ENCODE assay signal across 8 cellular contexts in genomic region chr16:28491080-28491969, GRCh38. TPM values are rescaled to one million over a fixed set of nuclear protein-coding genes. Genes with fewer than 3 reads are reported as not detected.
A peak's percentile ranks its signal among the peaks of the same experiment; 100 is the strongest.
DNase-seq lines count a peak whose midpoint lies in the region; ATAC-seq, FAIRE-seq and TF ChIP-seq lines count a peak whose summit lies in the region.

No MANE protein-coding gene starts in this region.

- TF ChIP-seq CTCF in endothelial cell of umbilical vein (IDR thresholded peaks at IDR 0.05; ENCODE audit: extremely low read depth in 1 of 2, insufficient read depth in 1 of 2, low read depth in 1 of 2, low read length in 2 of 2) (peak in 1 of 2 donors; percentile 37), vagina (IDR thresholded peaks at IDR 0.05) (no peak)

- H3K9ac ChIP-seq in endothelial cell of umbilical vein (replicated peaks; ENCODE audit: extremely low read depth, insufficient read depth, low read length) (peak overlapping the region; percentile 88), mucosa of rectum (ENCODE audit: low read depth in 1 of 2, low read length in 2 of 2) (peak overlapping the region; percentile 96 to 97)

- POLR2A ChIA-PET in T-cell (lab: Charles Lee) (interaction anchor here in 1 of 2 donors (0.6 to 0.7 kb wide), 4 partner anchors 21 to 1905 kb away, joined by 5 to 9 read pairs (median 6); no protein-coding TSS in a partner anchor), endothelial cell of umbilical vein (lab: Charles Lee) (interaction anchor here (0.6 to 0.7 kb wide), 4 partner anchors 17 to 447 kb away, joined by 3 to 6 read pairs (median 4); no protein-coding TSS in a partner anchor)

- dilution Hi-C loops in endothelial cell of umbilical vein (cut with MboI; ENCODE audit: extremely low pct_ligation_motif_present, low sequenced_read_pairs), result no loop called here

- FAIRE-seq in endothelial cell of umbilical vein (lab: Jason Lieb, UNC), result peak; percentile 62

- H3K27me3 Mint-ChIP-seq in T-cell, result no peaks in the 10 kb centered on the region

- peaks cover 3% of the 10 kb centered on the region for H3K79me2 ChIP-seq in endothelial cell of umbilical vein (ENCODE audit: control insufficient read depth, insufficient read depth, low read length)

- H3K9me3 ChIP-seq in endothelial cell of umbilical vein (replicated peaks; ENCODE audit: control insufficient read depth, insufficient read depth, low read length), result no peaks in the 10 kb centered on the region
- no peaks in the 10 kb centered on the region for H3K9me3 ChIP-seq in mucosa of rectum (ENCODE audit: control insufficient read depth in 2 of 2, low read length in 2 of 2)
- H3K9me3 ChIP-seq in vagina, result no peaks in the 10 kb centered on the region

- intact Hi-C loops in endothelial cell of umbilical vein (cut with micrococcal nuclease), result no loop called here
- intact Hi-C loops in vagina (cut with DNase I), result loop anchor here (5.0 kb wide), 2 partner anchors 46 to 61 kb away; partner anchors contain the start of genes NUPR1 and SGF29

- H3K9me3 Mint-ChIP-seq in T-cell, result no peaks in the 10 kb centered on the region

- H3K36me3 Mint-ChIP-seq in T-cell, result peaks cover 17% of the 10 kb centered on the region

- H2AFZ ChIP-seq in endothelial cell of umbilical vein (ENCODE audit: low read depth, low read length), result peak overlapping the region; percentile 95

- peak overlapping the region; percentile 73 to 94 (median 81) for H3K4me3 ChIP-seq in endothelial cell of umbilical vein (replicated peaks in 1 of 3; ENCODE audit: insufficient read depth in 1 of 3, low read depth in 1 of 3, low read length in 3 of 3)
- peak overlapping the region; percentile 92 to 94 for H3K4me3 ChIP-seq in mucosa of rectum (ENCODE audit: low read length in 2 of 2)
- H3K4me3 ChIP-seq in vagina, result peak overlapping the region; percentile 85 to 95

- BruUV-seq in endothelial cell of umbilical vein (replicated peaks; lab: Mats Ljungman, UMichigan), result TSS peak; percentile 31

- no peaks in the 10 kb centered on the region for H3K27me3 ChIP-seq in endothelial cell of umbilical vein (ENCODE audit: control insufficient read depth in 2 of 2, insufficient read depth in 2 of 2, low read length in 2 of 2)
- no peaks in the 10 kb centered on the region for H3K27me3 ChIP-seq in mucosa of rectum (ENCODE audit: control insufficient read depth in 2 of 2, insufficient read depth in 2 of 2, low read length in 2 of 2)
- H3K27me3 ChIP-seq in vagina, result no peaks in the 10 kb centered on the region

- TF ChIP-seq POLR2A in endothelial cell of umbilical vein (IDR thresholded peaks at IDR 0.05; ENCODE audit: low read depth, low read length) (no peak), vagina (IDR thresholded peaks at IDR 0.05) (no peak)

- H3K4me3 Mint-ChIP-seq in T-cell, result peak overlapping the region; percentile 94 to 96 (median 95)

- H3K9me1 ChIP-seq in endothelial cell of umbilical vein (replicated peaks; ENCODE audit: control insufficient read depth, extremely low read depth, insufficient read depth, low read length), result no peaks in the 10 kb centered on the region

- H3K4me1 ChIP-seq in endothelial cell of umbilical vein (ENCODE audit: control insufficient read depth, extremely low read depth, insufficient read depth, low read length), result peaks cover 2% of the 10 kb centered on the region
- H3K4me1 ChIP-seq in mucosa of rectum (ENCODE audit: control insufficient read depth in 2 of 2, insufficient read depth in 2 of 2, low read length in 2 of 2), result peaks cover 28 to 30% of the 10 kb centered on the region in 2 donors
- H3K4me1 ChIP-seq in vagina, result peaks cover 22% of the 10 kb centered on the region

- DNase-seq in stimulated activated CD4-positive, alpha-beta T cell treated with anti-CD3 and anti-CD28 coated beads, Interleukin-15, amount 100 ng/mL, for 24 hours, result peak; percentile 32
- DNase-seq in stimulated activated CD4-positive, alpha-beta T cell treated with anti-CD3 and anti-CD28 coated beads, Interleukin-2, amount 100 ng/mL, for 48 hours, result no peak
- DNase-seq in T-cell (peak in 1 of 34 experiments; percentile 25), endothelial cell of umbilical vein (ENCODE audit: low read depth, low spot score) (peak; percentile 33), vagina (ENCODE audit: extremely low spot score in 2 of 2) (peak in 1 of 2 donors; percentile 91), NCI-H526 treated with DMSO at 0.1 percent for 48 hours (lab: John Stamatoyannopoulos, UW) (no peak)

- peak overlapping the region; percentile 84 for H3K4me2 ChIP-seq in endothelial cell of umbilical vein (ENCODE audit: insufficient read depth, low read length)

- H3K27ac ChIP-seq in endothelial cell of umbilical vein (ENCODE audit: insufficient read depth, low read depth, low read length), result peak overlapping the region; percentile 33
- peak overlapping the region; percentile 94 to 95 for H3K27ac ChIP-seq in mucosa of rectum (ENCODE audit: low read depth in 2 of 2, low read length in 2 of 2)
- H3K27ac ChIP-seq in vagina, result peak overlapping the region; percentile 80

- peak overlapping the region; percentile 100 for H3K27ac Mint-ChIP-seq in T-cell

- H3K36me3 ChIP-seq in endothelial cell of umbilical vein (ENCODE audit: control insufficient read depth in 2 of 2, extremely low read depth in 1 of 2, insufficient read depth in 2 of 2, low read length in 2 of 2), result peaks cover under 1 to 9% of the 10 kb centered on the region in 2 experiments
- peaks cover 22 to 23% of the 10 kb centered on the region in 2 donors for H3K36me3 ChIP-seq in mucosa of rectum (ENCODE audit: control insufficient read depth in 2 of 2, insufficient read depth in 2 of 2, low read length in 2 of 2)
- H3K36me3 ChIP-seq in vagina, result peaks cover 0 to 27% of the 10 kb centered on the region in 2 donors

- H3K4me1 Mint-ChIP-seq in T-cell, result peaks cover 63 to 65% (median 63%) of the 10 kb centered on the region in 3 donors

- peak; percentile 6 for ATAC-seq in HG03571 (IDR thresholded peaks at IDR 0.05; ENCODE audit: unreplicated experiment)
- no peak for ATAC-seq in T-cell (replicated peaks in 1 of 4)

- H4K20me1 ChIP-seq in endothelial cell of umbilical vein (replicated peaks; ENCODE audit: control insufficient read depth, extremely low read depth, insufficient read depth, low read length), result no peaks in the 10 kb centered on the region

- CTCF ChIA-PET in T-cell (lab: Charles Lee), result interaction anchor here in 1 of 2 donors (0.6 to 0.7 kb wide), 6 partner anchors 70 to 942 kb away, joined by 3 to 5 read pairs (median 4); partner anchors contain the start of genes GTF3C1, KATNIP and NFATC2IP
- CTCF ChIA-PET in endothelial cell of umbilical vein (lab: Charles Lee), result interaction anchor here (0.7 to 1.0 kb wide), 3 partner anchors 12 to 125 kb away, joined by 4 read pairs; no protein-coding TSS in a partner anchor

RNA-seq across cellular contexts. Expression of gene CLN3, which starts 0.5 kb away (rescaled TPM):
- total RNA-seq in T-cell, result 10 to 100 TPM; 48.4 to 68.6 (median 61.1) TPM
- total RNA-seq in endothelial cell of umbilical vein, result 33.1 and 40.2 TPM in 2 replicates
- polyA plus RNA-seq in endothelial cell of umbilical vein, result 75.7 and 76.1 TPM in 2 replicates
- polyA plus RNA-seq in endothelial cell of umbilical vein (2011; cell fraction: cytosol; rRNA removed), result 30.3 and 36.5 TPM in 2 replicates
- polyA plus RNA-seq in endothelial cell of umbilical vein (2011; cell fraction: nucleus; rRNA removed), result 66.3 and 76.8 TPM in 2 replicates
- 32.5 and 40.5 TPM in 2 replicates for polyA plus RNA-seq in endothelial cell of umbilical vein (2012)
- polyA minus RNA-seq in endothelial cell of umbilical vein, result 47.5 and 47.8 TPM in 2 replicates
- polyA minus RNA-seq in endothelial cell of umbilical vein (2011; cell fraction: cytosol; rRNA and poly(A)+ RNA removed), result 18.7 TPM
- 17.5 and 17.9 TPM in 2 replicates for polyA minus RNA-seq in endothelial cell of umbilical vein (2011; cell fraction: nucleus; rRNA and poly(A)+ RNA removed)
- 22.8 TPM for total RNA-seq in vagina

RNA-seq across cellular contexts. Expression of gene APOBR, which starts 3.1 kb away (rescaled TPM):
- total RNA-seq in T-cell, result 10 to 100 TPM in 3 of 5 donors, 1 to 10 TPM in 2; 6.4 to 16.9 (median 10.3) TPM
- total RNA-seq in endothelial cell of umbilical vein, result not detected in 2 replicates
- polyA plus RNA-seq in endothelial cell of umbilical vein, result not detected in 2 replicates
- 0.03 TPM in 1 of 2 replicates, not detected in the other for polyA plus RNA-seq in endothelial cell of umbilical vein (2011; cell fraction: cytosol; rRNA removed)
- polyA plus RNA-seq in endothelial cell of umbilical vein (2011; cell fraction: nucleus; rRNA removed), result 0.04 TPM in 1 of 2 replicates, not detected in the other
- 0.04 and 0.07 TPM in 2 replicates for polyA plus RNA-seq in endothelial cell of umbilical vein (2012)
- 0.25 TPM in 1 of 2 replicates, not detected in the other for polyA minus RNA-seq in endothelial cell of umbilical vein
- not detected for polyA minus RNA-seq in endothelial cell of umbilical vein (2011; cell fraction: cytosol; rRNA and poly(A)+ RNA removed)
- not detected in 2 replicates for polyA minus RNA-seq in endothelial cell of umbilical vein (2011; cell fraction: nucleus; rRNA and poly(A)+ RNA removed)
- 2.5 TPM for total RNA-seq in vagina

RNA-seq across cellular contexts. Expression of gene IL27, which starts 15.3 kb away (rescaled TPM):
- total RNA-seq in T-cell (not detected), endothelial cell of umbilical vein (not detected in 2 replicates), vagina (not detected)
- polyA plus RNA-seq in endothelial cell of umbilical vein, result not detected in 2 replicates
- not detected in 2 replicates for polyA plus RNA-seq in endothelial cell of umbilical vein (2011; cell fraction: cytosol; rRNA removed)
- not detected in 2 replicates for polyA plus RNA-seq in endothelial cell of umbilical vein (2011; cell fraction: nucleus; rRNA removed)
- polyA plus RNA-seq in endothelial cell of umbilical vein (2012), result not detected in 2 replicates
- polyA minus RNA-seq in endothelial cell of umbilical vein, result not detected in 2 replicates
- polyA minus RNA-seq in endothelial cell of umbilical vein (2011; cell fraction: cytosol; rRNA and poly(A)+ RNA removed), result not detected
- not detected in 2 replicates for polyA minus RNA-seq in endothelial cell of umbilical vein (2011; cell fraction: nucleus; rRNA and poly(A)+ RNA removed)

RNA-seq across cellular contexts. Expression of gene NPIPB7, which starts 19.2 kb away (rescaled TPM):
- total RNA-seq in T-cell (under 1 TPM; 0.25 to 0.88 (median 0.39) TPM), endothelial cell of umbilical vein (not detected in 2 replicates), vagina (not detected)
- polyA plus RNA-seq in endothelial cell of umbilical vein, result 0.06 and 0.08 TPM in 2 replicates
- 0.08 TPM in 1 of 2 replicates, not detected in the other for polyA plus RNA-seq in endothelial cell of umbilical vein (2011; cell fraction: cytosol; rRNA removed)
- 0.35 and 0.62 TPM in 2 replicates for polyA plus RNA-seq in endothelial cell of umbilical vein (2011; cell fraction: nucleus; rRNA removed)
- not detected in 2 replicates for polyA plus RNA-seq in endothelial cell of umbilical vein (2012)
- not detected in 2 replicates for polyA minus RNA-seq in endothelial cell of umbilical vein
- not detected for polyA minus RNA-seq in endothelial cell of umbilical vein (2011; cell fraction: cytosol; rRNA and poly(A)+ RNA removed)
- polyA minus RNA-seq in endothelial cell of umbilical vein (2011; cell fraction: nucleus; rRNA and poly(A)+ RNA removed), result not detected in 2 replicates

RNA-seq across cellular contexts. Expression of gene NUPR1, which starts 47.4 kb away (rescaled TPM):
- under 1 TPM in 3 of 5 donors, not detected in 2; 0.70 to 0.99 (median 0.98) TPM for total RNA-seq in T-cell
- total RNA-seq in endothelial cell of umbilical vein, result 1.8 and 4.9 TPM in 2 replicates
- 1.2 and 1.8 TPM in 2 replicates for polyA plus RNA-seq in endothelial cell of umbilical vein
- 0.45 and 0.56 TPM in 2 replicates for polyA plus RNA-seq in endothelial cell of umbilical vein (2011; cell fraction: cytosol; rRNA removed)
- polyA plus RNA-seq in endothelial cell of umbilical vein (2011; cell fraction: nucleus; rRNA removed), result 0.34 and 0.38 TPM in 2 replicates
- 1.7 and 10.3 TPM in 2 replicates for polyA plus RNA-seq in endothelial cell of umbilical vein (2012)
- polyA minus RNA-seq in endothelial cell of umbilical vein, result 0.25 and 0.29 TPM in 2 replicates
- polyA minus RNA-seq in endothelial cell of umbilical vein (2011; cell fraction: cytosol; rRNA and poly(A)+ RNA removed), result 7.6 TPM
- 0.19 and 0.82 TPM in 2 replicates for polyA minus RNA-seq in endothelial cell of umbilical vein (2011; cell fraction: nucleus; rRNA and poly(A)+ RNA removed)
- total RNA-seq in vagina, result 62.1 TPM

Comparison
In these comparisons a context has a peak if more than half of its experiments do, and no peak if none do; other contexts are left out.
1. DNase-seq: peak in stimulated activated CD4-positive, alpha-beta T cell treated with anti-CD3 and anti-CD28 coated beads, Interleukin-15, amount 100 ng/mL, for 24 hours (single experiment) and endothelial cell of umbilical vein (single experiment); none in stimulated activated CD4-positive, alpha-beta T cell treated with anti-CD3 and anti-CD28 coated beads, Interleukin-2, amount 100 ng/mL, for 48 hours (0 of 2) and NCI-H526 treated with DMSO at 0.1 percent for 48 hours (single experiment).
2. H3K27ac ChIP-seq: peak in every context shown above with its lines; median percentile 94 in mucosa of rectum; 80 in vagina; 33 in endothelial cell of umbilical vein.
3. Peak in every context shown above with its lines, with median percentiles within 50 percentile points of each other: H3K4me3 ChIP-seq.